In genomic region chr16:77009453-77009852, GRCh38 we compare ENCODE assay signal across 20 cellular contexts.
"Had no signal": no experiment of that assay in that cellular context is flagged by ENCODE, and none has a peak within 500 bp of the region (broad histone marks: within the 10 kb centered on the region; RNA-seq: fewer than 3 reads in every experiment).

No MANE protein-coding gene starts in this region.

- FAIRE-seq: endothelial cell of umbilical vein, islet of Langerhans had no signal

- H3K27ac ChIP-seq: colonic mucosa, foreskin keratinocyte, left lung, neutrophil, sigmoid colon, skin epidermis, uterus had no signal

- DNase-seq: colonic mucosa; dermis blood vessel endothelial cell; endodermal cell; erythroblast; foreskin keratinocyte; hippocampal formation; left lung; mesenchymal stem cell; naive B cell; nephron progenitor cell; posterior cingulate gyrus; sigmoid colon; stimulated activated CD4-positive, alpha-beta T cell treated with anti-CD3 and anti-CD28 coated beads, Interleukin-12 subunit alpha, Interleukin-12 subunit beta, amount 100 ng/mL, for 4 hours; stimulated activated naive CD4-positive, alpha-beta T cell treated with Interleukin-2 at 50 U/mL for 16 hours; uterus had no signal

- H3K9me3 ChIP-seq: colonic mucosa, neutrophil, sigmoid colon, uterus had no signal

- H3K4me3 ChIP-seq: colonic mucosa, left lung, lung, sigmoid colon, skin epidermis, uterus had no signal

- H3K36me3 ChIP-seq: colonic mucosa, left lung, neutrophil, sigmoid colon, uterus had no signal

- ATAC-seq: foreskin keratinocyte, left lung had no signal

- H3K27me3 ChIP-seq: colonic mucosa, foreskin keratinocyte, left lung, neutrophil, sigmoid colon, uterus had no signal

- H3K4me1 ChIP-seq: colonic mucosa, foreskin keratinocyte, left lung, sigmoid colon, uterus had no signal
